ENCODE assay signal across 8 cellular contexts in genomic region chrX:47483310-47484268, GRCh38. TPM values are rescaled to one million over a fixed set of nuclear protein-coding genes. Genes with fewer than 3 reads are reported as not detected.
A peak's percentile ranks its signal among the peaks of the same experiment; 100 is the strongest.
DNase-seq lines count a peak whose midpoint lies in the region; ATAC-seq, FAIRE-seq and TF ChIP-seq lines count a peak whose summit lies in the region.

No MANE protein-coding gene starts in this region.

- H3K27me3 ChIP-seq in MG63 = no peaks in the 10 kb centered on the region
- H3K27me3 ChIP-seq in body of pancreas = no peaks in the 10 kb centered on the region
- H3K27me3 ChIP-seq in spleen (replicated peaks in 1 of 7) = no peaks in the 10 kb centered on the region

- H3K9me3 ChIP-seq in MG63 (no peaks in the 10 kb centered on the region), body of pancreas (no peaks in the 10 kb centered on the region), spleen (no peaks in the 10 kb centered on the region)

- 0% methylated on average over 19 to 24 of the region's 24 CpGs for WGBS in body of pancreas, 2 donors
- 6 to 42% (median 13%) methylated on average over 24 of the region's 24 CpGs for WGBS in spleen, 5 donors

- TF ChIP-seq POLR2A in body of pancreas (IDR thresholded peaks at IDR 0.05) = no peak
- no peak for TF ChIP-seq POLR2A in spleen (IDR thresholded peaks at IDR 0.05)

- H3K4me1 ChIP-seq in body of pancreas (peaks cover 9% of the 10 kb centered on the region), spleen (peaks cover 0 to 51% (median 22%) of the 10 kb centered on the region in 6 donors)

- peak overlapping the region; percentile 86 to 96 (median 90) for H3K27ac ChIP-seq in body of pancreas
- peak overlapping the region; percentile 90 to 97 (median 96) for H3K27ac ChIP-seq in spleen

- ATAC-seq in body of pancreas (no peak), GM21423 (IDR thresholded peaks at IDR 0.05; ENCODE audit: unreplicated experiment) (no peak), GM19463 (IDR thresholded peaks at IDR 0.05; ENCODE audit: unreplicated experiment) (no peak)

- peak; percentile 53 for DNase-seq in EH (ENCODE audit: low read depth)
- peak; percentile 35 for DNase-seq in MG63
- peak; percentile 14 to 27 (median 20) for DNase-seq in body of pancreas
- peak; percentile 81 for DNase-seq in spleen
- no peak for DNase-seq in activated CD8-positive, alpha-beta memory T cell treated with anti-CD3 and anti-CD28 coated beads, Interleukin-2, amount 50 U/mL, for 4 hours

- intact Hi-C loops in body of pancreas (cut with DNase I) (no loop called here), spleen (cut with DNase I; ENCODE audit: low total_unique reads) (no loop called here)

- FAIRE-seq in islet of Langerhans (lab: Jason Lieb, UNC) = peak; percentile 97

- TF ChIP-seq CTCF in body of pancreas (IDR thresholded peaks at IDR 0.05) = no peak
- TF ChIP-seq CTCF in spleen (IDR thresholded peaks at IDR 0.05 in 8 of 11, conservative IDR thresholded peaks at IDR 0.05 in 3 of 11) = no peak

- H3K4me3 ChIP-seq in MG63 (peak overlapping the region; percentile 75), body of pancreas (peak overlapping the region; percentile 48 to 54), spleen (peak overlapping the region; percentile 39 to 81 (median 63))

- H3K36me3 ChIP-seq in MG63 (no peaks in the 10 kb centered on the region), body of pancreas (replicated peaks in 1 of 2; ENCODE audit: insufficient read depth in 1 of 2, low read depth in 2 of 2) (no peaks in the 10 kb centered on the region), spleen (no peaks in the 10 kb centered on the region)

RNA-seq across cellular contexts. Expression of gene ZNF41, which starts 0.6 kb away (rescaled TPM):
- 2.4 and 4.8 TPM in 2 replicates for total RNA-seq in MG63 (2014; rRNA removed; shearing (Covaris generic); ENCODE audit: low replicate concordance)
- 1 to 10 TPM; 1.6 to 4.9 TPM for total RNA-seq in body of pancreas
- total RNA-seq in spleen = 10 to 100 TPM; 10.6 to 17.0 (median 13.5) TPM
- 1 to 10 TPM; 2.4 to 3.6 (median 3.2) TPM for polyA plus RNA-seq in spleen
